In genomic region chr3:107206141-107206540, GRCh38 we compare ENCODE assay signal across 9 cellular contexts.
A peak's percentile ranks its signal among the peaks of the same experiment; 100 is the strongest.
DNase-seq lines count a peak whose midpoint lies in the region; ATAC-seq and TF ChIP-seq lines count a peak whose summit lies in the region.
"Had no signal": no experiment of that assay in that cellular context is flagged by ENCODE, and none has a peak within 500 bp of the region (broad histone marks: within the 10 kb centered on the region; RNA-seq: fewer than 3 reads in every experiment).

No MANE protein-coding gene starts in this region.

- no peaks in the 10 kb centered on the region for H3K9me3 Mint-ChIP-seq in activated CD8-positive, alpha-beta T cell treated with anti-CD3 and anti-CD28 coated beads for 36 hours
- H3K9me3 Mint-ChIP-seq: dendritic cell treated with granulocyte-macrophage colony-stimulating factor and Interleukin-4, amounts not matched to agents 40 ng/mL and 50 ng/mL, for 4 days had no signal

- intact Hi-C loops in activated CD8-positive, alpha-beta T cell treated with anti-CD3 and anti-CD28 coated beads for 36 hours (cut with micrococcal nuclease): no loop called here
- intact Hi-C loops in posterior vena cava (cut with DNase I): no loop called here

- H3K27me3 Mint-ChIP-seq in activated CD8-positive, alpha-beta T cell treated with anti-CD3 and anti-CD28 coated beads for 36 hours: peaks cover 14% of the 10 kb centered on the region
- H3K27me3 Mint-ChIP-seq: dendritic cell treated with granulocyte-macrophage colony-stimulating factor and Interleukin-4, amounts not matched to agents 40 ng/mL and 50 ng/mL, for 4 days had no signal

- CTCF ChIA-PET in activated CD8-positive, alpha-beta T cell treated with anti-CD3 and anti-CD28 coated beads for 36 hours (lab: Charles Lee): interaction anchor here (0.7 to 2.2 kb wide), 9 partner anchors 8 to 327 kb away, joined by 3 to 8 read pairs (median 3); no protein-coding TSS in a partner anchor

- H3K4me1 Mint-ChIP-seq in activated CD8-positive, alpha-beta T cell treated with anti-CD3 and anti-CD28 coated beads for 36 hours (ENCODE audit: low read depth): peaks cover 4% of the 10 kb centered on the region

- DNase-seq in 8988T (peak; percentile 13), GDM1 (lab: John Stamatoyannopoulos, UW) (peak; percentile 14), LHCN-M2 (ENCODE audit: low read depth) (peak; percentile 80), iris pigment epithelial cell (ENCODE audit: low read depth) (peak; percentile 79), posterior vena cava (ENCODE audit: low spot score) (no peak), NCI-H2029 (lab: John Stamatoyannopoulos, UW) (no peak), coronary artery (ENCODE audit: low spot score) (no peak)
- DNase-seq in activated CD8-positive, alpha-beta T cell treated with anti-CD3 and anti-CD28 coated beads for 36 hours: peak; percentile 4

- no peak overlapping the region for H3K27ac Mint-ChIP-seq in activated CD8-positive, alpha-beta T cell treated with anti-CD3 and anti-CD28 coated beads for 36 hours
- H3K27ac Mint-ChIP-seq: dendritic cell treated with granulocyte-macrophage colony-stimulating factor and Interleukin-4, amounts not matched to agents 40 ng/mL and 50 ng/mL, for 4 days had no signal

- H3K4me3 Mint-ChIP-seq in activated CD8-positive, alpha-beta T cell treated with anti-CD3 and anti-CD28 coated beads for 36 hours: no peak overlapping the region
- H3K4me3 Mint-ChIP-seq: dendritic cell treated with granulocyte-macrophage colony-stimulating factor and Interleukin-4, amounts not matched to agents 40 ng/mL and 50 ng/mL, for 4 days had no signal

- TF ChIP-seq CTCF in activated CD8-positive, alpha-beta T cell treated with anti-CD3 and anti-CD28 coated beads for 36 hours (IDR thresholded peaks at IDR 0.05): peak; percentile 70
- no peak for TF ChIP-seq CTCF in coronary artery (IDR thresholded peaks at IDR 0.05)

- H3K36me3 Mint-ChIP-seq in activated CD8-positive, alpha-beta T cell treated with anti-CD3 and anti-CD28 coated beads for 36 hours (ENCODE audit: low read depth): no peaks in the 10 kb centered on the region

- no peak overlapping the region for H3K4me3 ChIP-seq in coronary artery

- POLR2A ChIA-PET in activated CD8-positive, alpha-beta T cell treated with anti-CD3 and anti-CD28 coated beads for 36 hours (lab: Charles Lee): no interaction called here

- H3K27ac ChIP-seq in coronary artery: peak overlapping the region in 1 of 2 donors; percentile 68

- no peak for ATAC-seq in activated CD8-positive, alpha-beta T cell treated with anti-CD3 and anti-CD28 coated beads for 36 hours

Comparison
In these comparisons a context has a peak if more than half of its experiments do, and no peak if none do; other contexts are left out.
1. DNase-seq: peak in 8988T (single experiment), GDM1 (single experiment), LHCN-M2 (single experiment), activated CD8-positive, alpha-beta T cell treated with anti-CD3 and anti-CD28 coated beads for 36 hours (single experiment) and iris pigment epithelial cell (single experiment); none in posterior vena cava (single experiment), NCI-H2029 (single experiment) and coronary artery (single experiment).